Comparison of ENCODE assay signal across 8 cellular contexts in the genomic region with DNA sequence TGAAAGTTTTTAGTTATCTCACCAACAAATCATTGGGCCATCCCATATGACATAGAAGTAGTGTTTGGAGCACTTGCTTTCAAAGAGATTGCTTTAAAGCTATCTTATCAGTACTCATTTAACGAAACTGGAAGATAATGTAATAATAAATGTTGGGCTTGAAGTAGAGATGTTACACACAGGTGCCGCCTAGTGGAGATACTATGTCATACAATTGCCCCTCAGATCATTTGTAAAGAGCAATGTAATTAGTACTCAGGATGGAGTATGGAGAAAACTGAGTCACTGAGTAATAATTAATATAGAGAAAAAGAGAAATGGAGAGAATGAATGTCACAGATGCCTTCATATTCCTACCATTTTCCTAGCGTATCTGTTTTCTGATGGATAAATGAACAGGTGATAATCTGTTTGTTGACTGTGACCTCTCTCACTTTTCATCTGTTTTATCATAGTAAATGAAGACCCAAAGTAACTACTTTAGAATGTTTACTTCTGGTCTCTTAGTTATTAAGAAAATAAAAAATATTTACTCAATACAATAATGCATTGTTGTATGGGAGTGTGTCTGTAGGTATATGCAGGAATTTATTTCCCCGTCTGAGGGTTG.
DNase-seq lines count a peak whose midpoint lies in the region; ATAC-seq and TF ChIP-seq lines count a peak whose summit lies in the region.

No MANE protein-coding gene starts in this region.

- H3K36me3 ChIP-seq in ascending aorta: no peaks in the 10 kb centered on the region

- no peaks in the 10 kb centered on the region for H3K9me3 ChIP-seq in ascending aorta

- H3K27me3 ChIP-seq in HL-60 (ENCODE audit: insufficient read depth, poor library complexity, severe bottlenecking) (no peaks in the 10 kb centered on the region), ascending aorta (no peaks in the 10 kb centered on the region)

- H3K4me1 ChIP-seq in ascending aorta: no peaks in the 10 kb centered on the region

- TF ChIP-seq CTCF in HL-60 (IDR thresholded peaks at IDR 0.05; ENCODE audit: insufficient read depth, low read length): peak; percentile 76
- TF ChIP-seq CTCF in ascending aorta (IDR thresholded peaks at IDR 0.05): peak; percentile 21 to 62 (median 50)

- no peak overlapping the region for H3K27ac ChIP-seq in HL-60 (replicated peaks)
- H3K27ac ChIP-seq in ascending aorta: no peak overlapping the region

- no peak for ATAC-seq in HG03520 (IDR thresholded peaks at IDR 0.05; ENCODE audit: unreplicated experiment)

- intact Hi-C loops in ascending aorta (cut with DNase I): no loop called here

- DNase-seq in DMS114 treated with DMSO at 0.1 percent for 48 hours (lab: John Stamatoyannopoulos, UW; ENCODE audit: unreplicated experiment) (peak; percentile 36), HL-60 (ENCODE audit: low read depth in 1 of 2, low spot score in 1 of 2) (peak; percentile 16 to 51), NOMO-1 treated with dmso at 0.1 percent for 144 hours (lab: John Stamatoyannopoulos, UW; ENCODE audit: unreplicated experiment) (peak; percentile 0), ascending aorta (ENCODE audit: low spot score in 2 of 2) (no peak), iPS-NIHi11 (ENCODE audit: low spot score) (peak; percentile 65), NCI-H226 (no peak)
- peak; percentile 13 to 14 for DNase-seq in stimulated activated CD4-positive, alpha-beta T cell treated with anti-CD3 and anti-CD28 coated beads, Interleukin-2, amount 100 ng/mL, for 48 hours

- H3K4me3 ChIP-seq in HL-60 (replicated peaks; ENCODE audit: insufficient read depth, low read length) (no peak overlapping the region), ascending aorta (no peak overlapping the region)

Comparison
In these comparisons a context has a peak if more than half of its experiments do, and no peak if none do; other contexts are left out.
1. DNase-seq: peak in DMS114 treated with DMSO at 0.1 percent for 48 hours (single experiment), HL-60 (2 of 2), NOMO-1 treated with dmso at 0.1 percent for 144 hours (single experiment), iPS-NIHi11 (single experiment) and stimulated activated CD4-positive, alpha-beta T cell treated with anti-CD3 and anti-CD28 coated beads, Interleukin-2, amount 100 ng/mL, for 48 hours (2 of 2); none in ascending aorta (0 of 2) and NCI-H226 (single experiment).